ENCODE assay signal across 14 cellular contexts in genomic region chr4:39514888-39515401, GRCh38. TPM values are rescaled to one million over a fixed set of nuclear protein-coding genes. Genes with fewer than 3 reads are reported as not detected.
A peak's percentile ranks its signal among the peaks of the same experiment; 100 is the strongest.
DNase-seq lines count a peak whose midpoint lies in the region; ATAC-seq, FAIRE-seq and TF ChIP-seq lines count a peak whose summit lies in the region.
"Had no signal": no experiment of that assay in that cellular context is flagged by ENCODE, and none has a peak within 500 bp of the region (broad histone marks: within the 10 kb centered on the region; RNA-seq: fewer than 3 reads in every experiment).

No MANE protein-coding gene starts in this region.

- no peak overlapping the region for H3K4me3 ChIP-seq in GM23338
- no peak overlapping the region for H3K4me3 ChIP-seq in Panc1 (ENCODE audit: low read depth in 2 of 2, low read length in 2 of 2)
- H3K4me3 ChIP-seq in esophagus squamous epithelium: no peak overlapping the region
- H3K4me3 ChIP-seq in pancreas: no peak overlapping the region
- H3K4me3 ChIP-seq in sigmoid colon: no peak overlapping the region
- H3K4me3 ChIP-seq in heart right ventricle: no peak overlapping the region
- no peak overlapping the region for H3K4me3 ChIP-seq in coronary artery
- H3K4me3 ChIP-seq: thoracic aorta had no signal

- in situ Hi-C loops in Panc1 (cut with HindIII; ENCODE audit: low pct_unique_long_range_greater_than_20kb, low sequenced_read_pairs): no loop called here

- POLR2A ChIA-PET in Panc1 (lab: Charles Lee): no interaction called here

- 0 out of 2 replicates have a peak, but pooled peaks cover under 1% of the 10 kb centered on the region for H3F3A ChIP-seq in GM23338 (replicated peaks; ENCODE audit: low read depth)

- H3K4me3 Mint-ChIP-seq in GM23338: no peak overlapping the region
- H3K4me3 Mint-ChIP-seq: activated T-cell treated with anti-CD3 and anti-CD28 coated beads, Interleukin-2, amount 50 U/mL, for 24 hours; natural killer cell had no signal

- H3K27ac ChIP-seq in GM23338 (ENCODE audit: low read depth) (no peak overlapping the region), Panc1 (ENCODE audit: low read length) (0 out of 2 replicates have a peak overlapping the region, but pooled peaks have one; percentile 51), esophagus squamous epithelium (peak overlapping the region; percentile 31 to 72 (median 67)), pancreas (peak overlapping the region in 2 of 4 donors; percentile 59 to 75), sigmoid colon (no peak overlapping the region), heart right ventricle (no peak overlapping the region), coronary artery (no peak overlapping the region)
- H3K27ac ChIP-seq: thoracic aorta had no signal

- peak overlapping the region; percentile 95 for H3K27ac Mint-ChIP-seq in GM23338
- H3K27ac Mint-ChIP-seq: activated T-cell treated with anti-CD3 and anti-CD28 coated beads, Interleukin-2, amount 50 U/mL, for 24 hours; natural killer cell had no signal

- peaks cover 21% of the 10 kb centered on the region for H3K36me3 ChIP-seq in GM23338 (ENCODE audit: insufficient read depth)
- H3K36me3 ChIP-seq in Panc1 (ENCODE audit: control insufficient read depth, insufficient read depth, low read length): peaks cover 18% of the 10 kb centered on the region
- H3K36me3 ChIP-seq in esophagus squamous epithelium: peaks cover 0 to 88% (median 32%) of the 10 kb centered on the region in 3 donors
- H3K36me3 ChIP-seq in pancreas: peaks cover 0 to 37% (median 0%) of the 10 kb centered on the region in 3 donors
- peaks cover 2 to 72% (median 12%) of the 10 kb centered on the region in 4 donors for H3K36me3 ChIP-seq in sigmoid colon
- peaks cover 0 to 99% (median 35%) of the 10 kb centered on the region in 9 donors for H3K36me3 ChIP-seq in heart right ventricle

- CTCF ChIA-PET in Panc1 (lab: Charles Lee): no interaction called here

- no peaks in the 10 kb centered on the region for H3K9me2 ChIP-seq in GM23338 (ENCODE audit: insufficient read depth)

- intact Hi-C loops in Panc1 (cut with micrococcal nuclease; ENCODE audit: unreplicated experiment): no loop called here
- intact Hi-C loops in esophagus squamous epithelium (cut with DNase I): no loop called here
- intact Hi-C loops in pancreas (cut with DNase I): no loop called here
- intact Hi-C loops in sigmoid colon (cut with DNase I): no loop called here
- intact Hi-C loops in heart right ventricle (cut with DNase I): no loop called here

- H4K20me1 ChIP-seq in GM23338 (replicated peaks; ENCODE audit: insufficient read depth): no peaks in the 10 kb centered on the region

- H2AFZ ChIP-seq in GM23338: no peak overlapping the region

- no peak for TF ChIP-seq EP300 in sigmoid colon (IDR thresholded peaks at IDR 0.05)

- 60 to 62% methylated on average over 4 of the region's 4 CpGs for WGBS in esophagus squamous epithelium, 2 donors
- 27 to 34% methylated on average over 4 of the region's 4 CpGs for WGBS in pancreas, 2 donors
- WGBS in sigmoid colon, 2 donors: 15 to 69% methylated on average over 4 of the region's 4 CpGs
- 87 to 97% methylated on average over 4 of the region's 4 CpGs for WGBS in heart right ventricle, 2 donors

- H3K27me3 ChIP-seq in GM23338 (ENCODE audit: insufficient read depth) (no peaks in the 10 kb centered on the region), Panc1 (ENCODE audit: control insufficient read depth, insufficient read depth, low read length) (no peaks in the 10 kb centered on the region), esophagus squamous epithelium (no peaks in the 10 kb centered on the region), pancreas (no peaks in the 10 kb centered on the region), sigmoid colon (no peaks in the 10 kb centered on the region), heart right ventricle (no peaks in the 10 kb centered on the region)

- no peaks in the 10 kb centered on the region for H3K27me3 Mint-ChIP-seq in GM23338 (ENCODE audit: insufficient read depth, low read depth, poor library complexity)
- H3K27me3 Mint-ChIP-seq: activated T-cell treated with anti-CD3 and anti-CD28 coated beads, Interleukin-2, amount 50 U/mL, for 24 hours had no signal

- ATAC-seq in GM23338 (no peak), Panc1 (peak; percentile 62; the same call in 1 of the 2 replicates), pancreas (peak; percentile 92 to 96 (median 96)), heart right ventricle (no peak)
- ATAC-seq: natural killer cell had no signal

- H3K9me3 ChIP-seq in Panc1 (ENCODE audit: control insufficient read depth, insufficient read depth, low read depth, low read length) (no peaks in the 10 kb centered on the region), esophagus squamous epithelium (no peaks in the 10 kb centered on the region), pancreas (no peaks in the 10 kb centered on the region), sigmoid colon (no peaks in the 10 kb centered on the region), heart right ventricle (no peaks in the 10 kb centered on the region)
- H3K9me3 ChIP-seq: thoracic aorta had no signal

- BruUV-seq in Panc1 (replicated peaks; lab: Mats Ljungman, UMichigan): no TSS peak

- DNase-seq in GM23338 (ENCODE audit: low spot score): no peak
- peak; percentile 59 for DNase-seq in Panc1 (ENCODE audit: low read depth, low spot score)
- no peak for DNase-seq in esophagus squamous epithelium (lab: John Stamatoyannopoulos, UW)
- peak in 4 of 6 donors; percentile 55 to 75 (median 72) for DNase-seq in pancreas
- no peak for DNase-seq in sigmoid colon
- no peak for DNase-seq in NCI-H1930 (lab: John Stamatoyannopoulos, UW)
- DNase-seq in heart right ventricle: no peak
- DNase-seq in coronary artery (ENCODE audit: low spot score): no peak
- DNase-seq: activated T-cell treated with anti-CD3 and anti-CD28 coated beads, Interleukin-2, amount 50 U/mL, for 24 hours; caudate nucleus; head of caudate nucleus; MV-4-11; natural killer cell had no signal

- no peak for TF ChIP-seq POLR2A in esophagus squamous epithelium (IDR thresholded peaks at IDR 0.05)
- no peak for TF ChIP-seq POLR2A in sigmoid colon (IDR thresholded peaks at IDR 0.05)

- H3K36me3 Mint-ChIP-seq in GM23338 (ENCODE audit: low read depth): peaks cover 50% of the 10 kb centered on the region; the same call in 2 of the 3 replicates
- H3K36me3 Mint-ChIP-seq: natural killer cell had no signal

- no peak for TF ChIP-seq CTCF in GM23338 (conservative IDR thresholded peaks at IDR 0.05; ENCODE audit: low read depth in 2 of 2)
- TF ChIP-seq CTCF in Panc1 (IDR thresholded peaks at IDR 0.05): no peak
- no peak for TF ChIP-seq CTCF in esophagus squamous epithelium (IDR thresholded peaks at IDR 0.05)
- no peak for TF ChIP-seq CTCF in pancreas (IDR thresholded peaks at IDR 0.05)
- TF ChIP-seq CTCF in sigmoid colon (IDR thresholded peaks at IDR 0.05): no peak
- no peak for TF ChIP-seq CTCF in heart right ventricle (IDR thresholded peaks at IDR 0.05)
- no peak for TF ChIP-seq CTCF in coronary artery (IDR thresholded peaks at IDR 0.05)

- H3K9me3 Mint-ChIP-seq in GM23338: no peaks in the 10 kb centered on the region
- H3K9me3 Mint-ChIP-seq: activated T-cell treated with anti-CD3 and anti-CD28 coated beads, Interleukin-2, amount 50 U/mL, for 24 hours; natural killer cell had no signal

- peak; percentile 65 for FAIRE-seq in pancreas (lab: Jason Lieb, UNC)

- H3K4me1 ChIP-seq in GM23338 (ENCODE audit: insufficient read depth) (no peaks in the 10 kb centered on the region), Panc1 (ENCODE audit: control insufficient read depth, insufficient read depth, low read length) (peaks cover 3% of the 10 kb centered on the region; the same call in 1 of the 2 replicates), esophagus squamous epithelium (peaks cover 0 to 18% (median 0%) of the 10 kb centered on the region in 3 donors), pancreas (peaks cover 0 to 13% (median 8%) of the 10 kb centered on the region in 3 donors), sigmoid colon (no peaks in the 10 kb centered on the region), heart right ventricle (no peaks in the 10 kb centered on the region)

- H3K4me1 Mint-ChIP-seq in GM23338: no peaks in the 10 kb centered on the region
- H3K4me1 Mint-ChIP-seq: natural killer cell had no signal

- peaks cover 24% of the 10 kb centered on the region for H3K79me2 ChIP-seq in GM23338 (replicated peaks; ENCODE audit: insufficient read depth)

- H3K4me2 ChIP-seq in GM23338: no peak overlapping the region

RNA-seq across cellular contexts. Expression of gene UGDH, which starts 12.3 kb away (rescaled TPM):
- 69.8 and 81.3 TPM in 2 replicates for total RNA-seq in GM23338 (2014; rRNA removed; shearing (Covaris generic))
- 45.8 and 48.9 TPM in 2 replicates for polyA plus RNA-seq in GM23338 (2016; fragmentation: Nextera tagmentation; extraction: Ambion mirVana)
- 373 TPM for total RNA-seq in Panc1 (2021; ENCODE audit: unreplicated experiment)
- 349 TPM for polyA plus RNA-seq in Panc1 (2012; ENCODE audit: insufficient read length)
- 100 to 1,000 TPM in 2 of 4 donors, 10 to 100 TPM in 2; 55.2 to 188 (median 98.0) TPM for total RNA-seq in esophagus squamous epithelium
- total RNA-seq in pancreas: 10 to 100 TPM; 16.0 to 84.8 (median 54.9) TPM
- polyA plus RNA-seq in pancreas: 1 to 10 TPM; 7.0 to 8.7 TPM
- 10 to 100 TPM; 33.4 to 51.2 (median 43.0) TPM for total RNA-seq in sigmoid colon
- 100 to 1,000 TPM in 1 of 3 donors, 10 to 100 TPM in 2; 53.8 to 140 (median 79.9) TPM for polyA plus RNA-seq in sigmoid colon
- 10 to 100 TPM; 10.8 to 27.3 (median 12.5) TPM for total RNA-seq in heart right ventricle
- polyA plus RNA-seq in heart right ventricle: 1 to 10 TPM; 3.1 to 6.1 TPM

RNA-seq across cellular contexts. Expression of gene LIAS, which starts 56.1 kb away (rescaled TPM):
- 18.7 and 28.8 TPM in 2 replicates for total RNA-seq in GM23338 (2014; rRNA removed; shearing (Covaris generic))
- 17.5 and 18.2 TPM in 2 replicates for polyA plus RNA-seq in GM23338 (2016; fragmentation: Nextera tagmentation; extraction: Ambion mirVana)
- 6.8 TPM for total RNA-seq in Panc1 (2021; ENCODE audit: unreplicated experiment)
- polyA plus RNA-seq in Panc1 (2012; ENCODE audit: insufficient read length): 3.4 TPM
- 10 to 100 TPM in 3 of 4 donors, 1 to 10 TPM in 1; 9.1 to 17.8 (median 13.1) TPM for total RNA-seq in esophagus squamous epithelium
- total RNA-seq in pancreas: 10 to 100 TPM in 2 of 6 donors, 1 to 10 TPM in 4; 5.9 to 13.1 (median 8.5) TPM
- polyA plus RNA-seq in pancreas: 10 to 100 TPM; 11.4 to 18.1 TPM
- 10 to 100 TPM; 16.1 to 24.8 (median 18.8) TPM for total RNA-seq in sigmoid colon
- polyA plus RNA-seq in sigmoid colon: 10 to 100 TPM; 20.7 to 24.0 (median 23.4) TPM
- total RNA-seq in heart right ventricle: 10 to 100 TPM; 16.0 to 32.4 (median 27.0) TPM
- 10 to 100 TPM; 12.7 to 17.0 TPM for polyA plus RNA-seq in heart right ventricle

RNA-seq across cellular contexts. Expression of gene RPL9, which starts 56.2 kb away (rescaled TPM):
- total RNA-seq in GM23338 (2014; rRNA removed; shearing (Covaris generic)): 4,044 and 4,699 TPM in 2 replicates
- 2,522 and 3,152 TPM in 2 replicates for polyA plus RNA-seq in GM23338 (2016; fragmentation: Nextera tagmentation; extraction: Ambion mirVana)
- total RNA-seq in Panc1 (2021; ENCODE audit: unreplicated experiment): 386 TPM
- polyA plus RNA-seq in Panc1 (2012; ENCODE audit: insufficient read length): 117 TPM
- total RNA-seq in esophagus squamous epithelium: 1,000 to 10,000 TPM; 2,242 to 7,905 (median 4,182) TPM
- 1,000 to 10,000 TPM in 5 of 6 donors, 100 to 1,000 TPM in 1; 952 to 1,393 (median 1,175) TPM for total RNA-seq in pancreas
- 1,000 to 10,000 TPM; 1,500 to 2,346 TPM for polyA plus RNA-seq in pancreas
- total RNA-seq in sigmoid colon: over 10,000 TPM in 1 of 4 donors, 1,000 to 10,000 TPM in 3; 4,848 to 14,511 (median 7,301) TPM
- 1,000 to 10,000 TPM; 1,915 to 4,730 (median 2,671) TPM for polyA plus RNA-seq in sigmoid colon
- total RNA-seq in heart right ventricle: 1,000 to 10,000 TPM in 1 of 10 donors, 100 to 1,000 TPM in 9; 546 to 1,064 (median 776) TPM
- polyA plus RNA-seq in heart right ventricle: 1,000 to 10,000 TPM; 1,329 to 1,826 TPM

Comparison
In these comparisons a context has a peak if more than half of its experiments do, and no peak if none do; other contexts are left out.
1. ATAC-seq: peak in Panc1 (single experiment) and pancreas (4 of 4); none in GM23338 (single experiment) and heart right ventricle (0 of 8).
2. DNase-seq: peak in Panc1 (single experiment) and pancreas (4 of 6); none in GM23338 (single experiment), esophagus squamous epithelium (single experiment), sigmoid colon (single experiment), NCI-H1930 (0 of 2), heart right ventricle (0 of 2) and coronary artery (single experiment).
3. H3K27ac ChIP-seq: peak in Panc1 (single experiment) and esophagus squamous epithelium (4 of 4); none in GM23338 (single experiment), sigmoid colon (0 of 4), heart right ventricle (0 of 10) and coronary artery (0 of 2).